In genomic region chr22:35379146-35379993, GRCh38 we compare ENCODE assay signal across 1 cellular context.
TF ChIP-seq lines count a peak whose summit lies in the region.

No MANE protein-coding gene starts in this region.

TF ChIP-seq in HepG2, 621 proteins besides CTCF, POLR2A, EP300 and RAD21 (continued from another document):
- TF ChIP-seq E2F5 (CRISPR knock-in tag; conservative IDR thresholded peaks at IDR 0.05): no peak
- TF ChIP-seq ZNF230 (CRISPR knock-in tag; IDR thresholded peaks at IDR 0.05): no peak
- TF ChIP-seq RXRB (CRISPR knock-in tag; IDR thresholded peaks at IDR 0.05; ENCODE audit: borderline replicate concordance): peak; percentile 50; the same call in 1 of the 2 replicates
- TF ChIP-seq ZNF878 (CRISPR knock-in tag; IDR thresholded peaks at IDR 0.05): no peak
- no peak for TF ChIP-seq ZHX2 (IDR thresholded peaks at IDR 0.05; ENCODE audit: low read depth)
- no peak for TF ChIP-seq ZHX2 (CRISPR knock-in tag; IDR thresholded peaks at IDR 0.05; ENCODE audit: borderline replicate concordance)
- TF ChIP-seq HNRNPH1 (optimal IDR thresholded peaks at IDR 0.05; ENCODE audit: low read depth, low read length): no peak
- no peak for TF ChIP-seq FOXO1 (CRISPR knock-in tag; IDR thresholded peaks at IDR 0.05)
- no peak for TF ChIP-seq KLF15 (CRISPR knock-in tag; IDR thresholded peaks at IDR 0.05; ENCODE audit: borderline replicate concordance)
- no peak for TF ChIP-seq ZNF569 (CRISPR knock-in tag; IDR thresholded peaks at IDR 0.05; ENCODE audit: borderline replicate concordance)
- TF ChIP-seq SSRP1 (CRISPR knock-in tag; IDR thresholded peaks at IDR 0.05): no peak
- TF ChIP-seq ZNF660 (CRISPR knock-in tag; IDR thresholded peaks at IDR 0.05; ENCODE audit: borderline replicate concordance, low read depth): no peak
- no peak for TF ChIP-seq MXD3 (CRISPR knock-in tag; IDR thresholded peaks at IDR 0.05)
- no peak for TF ChIP-seq PAF1 (CRISPR knock-in tag; IDR thresholded peaks at IDR 0.05)
- no peak for TF ChIP-seq SNRNP70 (IDR thresholded peaks at IDR 0.05; ENCODE audit: low read depth, low read length)
- TF ChIP-seq MAX (IDR thresholded peaks at IDR 0.05): no peak
- TF ChIP-seq CREM (IDR thresholded peaks at IDR 0.05): peak; percentile 67; the same call in 1 of the 2 replicates
- TF ChIP-seq CREM (CRISPR knock-in tag; IDR thresholded peaks at IDR 0.05): no peak
- no peak for TF ChIP-seq ONECUT2 (CRISPR knock-in tag; IDR thresholded peaks at IDR 0.05)
- TF ChIP-seq ZFP62 (CRISPR knock-in tag; IDR thresholded peaks at IDR 0.05): no peak
- no peak for TF ChIP-seq RBM22 (optimal IDR thresholded peaks at IDR 0.05; ENCODE audit: low read length)
- no peak for TF ChIP-seq FOXO4 (CRISPR knock-in tag; conservative IDR thresholded peaks at IDR 0.05)
- TF ChIP-seq ZNF20 (CRISPR knock-in tag; IDR thresholded peaks at IDR 0.05): no peak
- TF ChIP-seq ZNF605 (CRISPR knock-in tag; IDR thresholded peaks at IDR 0.05): 0 out of 2 replicates have a peak, but pooled peaks have one; percentile 25
- TF ChIP-seq ETS1 (CRISPR knock-in tag; IDR thresholded peaks at IDR 0.05): no peak
- TF ChIP-seq ZC3H4 (CRISPR knock-in tag; IDR thresholded peaks at IDR 0.05; ENCODE audit: borderline replicate concordance): no peak
- no peak for TF ChIP-seq RAD51 (IDR thresholded peaks at IDR 0.05; ENCODE audit: borderline replicate concordance)
- TF ChIP-seq ZNF777 (CRISPR knock-in tag; IDR thresholded peaks at IDR 0.05): no peak
- no peak for TF ChIP-seq ZNF713 (CRISPR knock-in tag; IDR thresholded peaks at IDR 0.05)
- no peak for TF ChIP-seq ZSCAN29 (CRISPR knock-in tag; conservative IDR thresholded peaks at IDR 0.05)
- TF ChIP-seq NR1H2 (CRISPR knock-in tag; IDR thresholded peaks at IDR 0.05; ENCODE audit: borderline replicate concordance, low read depth): no peak
- TF ChIP-seq HNRNPUL1 (IDR thresholded peaks at IDR 0.05; ENCODE audit: low read depth, low read length): no peak
- TF ChIP-seq MIXL1 (CRISPR knock-in tag; IDR thresholded peaks at IDR 0.05): no peak
- TF ChIP-seq ZNF766 (CRISPR knock-in tag; IDR thresholded peaks at IDR 0.05; ENCODE audit: borderline replicate concordance): no peak
- no peak for TF ChIP-seq NFE2L1 (CRISPR knock-in tag; IDR thresholded peaks at IDR 0.05; ENCODE audit: borderline replicate concordance)
- TF ChIP-seq SRF (IDR thresholded peaks at IDR 0.05; ENCODE audit: low read depth, low read length): no peak
- no peak; the same call in 1 of the 2 replicates for TF ChIP-seq HOXA3 (CRISPR knock-in tag; IDR thresholded peaks at IDR 0.05)
